ENCODE assay signal across 26 cellular contexts in the genomic region with DNA sequence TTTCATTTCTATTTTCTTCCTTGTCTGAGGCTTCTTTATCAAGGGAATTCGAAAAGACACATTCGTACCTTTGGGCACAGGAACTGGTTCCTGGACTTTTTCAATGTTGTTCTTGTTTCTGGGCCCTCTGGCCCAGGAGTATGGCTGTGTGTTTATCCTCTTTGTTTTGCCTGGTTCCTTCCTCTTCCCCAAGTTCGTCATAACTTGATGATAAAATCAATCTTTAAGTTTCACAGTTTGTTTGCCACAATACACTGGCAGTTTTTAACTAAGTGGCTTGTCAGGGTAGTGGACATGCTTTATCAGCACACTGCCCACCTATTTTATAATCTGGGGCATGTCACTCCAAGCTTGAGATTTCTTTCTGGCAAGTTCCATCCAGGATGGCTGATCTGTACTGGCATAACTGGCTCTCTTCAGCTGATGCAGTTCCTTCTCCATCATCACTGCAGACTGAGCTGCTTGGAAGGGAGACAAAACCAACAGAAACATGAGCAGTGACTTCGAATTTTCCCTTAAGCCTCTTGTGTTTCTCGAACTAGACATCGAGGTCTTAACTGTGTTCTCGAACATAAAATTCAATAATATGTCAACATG.
DNase-seq lines count a peak whose midpoint lies in the region; ATAC-seq and TF ChIP-seq lines count a peak whose summit lies in the region.
"Had no signal": no experiment of that assay in that cellular context is flagged by ENCODE, and none has a peak within 500 bp of the region (broad histone marks: within the 10 kb centered on the region; RNA-seq: fewer than 3 reads in every experiment).

No MANE protein-coding gene starts in this region.

- DNase-seq in SIG-M5 treated with dmso at 0.1 percent for 504 hours (lab: John Stamatoyannopoulos, UW; ENCODE audit: unreplicated experiment) (peak; percentile 37), SIG-M5 (lab: John Stamatoyannopoulos, UW) (no peak), dermis blood vessel endothelial cell (peak; percentile 47), nephron progenitor cell (no peak), upper lobe of left lung (no peak), NOMO-1 (lab: John Stamatoyannopoulos, UW; ENCODE audit: unreplicated experiment in 2 of 2) (no peak), SW 1271 (lab: John Stamatoyannopoulos, UW) (no peak)
- DNase-seq in stimulated activated CD4-positive, alpha-beta T cell treated with anti-CD3 and anti-CD28 coated beads, Interleukin-4, amount 100 ng/mL, for 4 hours, result no peak
- DNase-seq: activated CD8-positive, alpha-beta T cell treated with anti-CD3 and anti-CD28 coated beads, Interleukin-2, amount 10 ng/mL, durations not matched to agents 7 days and 5 days; activated T-cell treated with anti-CD3 and anti-CD28 coated beads, Interleukin-2, amount 50 U/mL, for 4 hours; BE2C; brain microvascular endothelial cell; NCI-H1436 treated with DMSO at 0.1 percent for 48 hours; NCI-H2171; NCI-H526 treated with DMSO at 0.1 percent for 48 hours; nucleus accumbens; OCI-M1; stimulated activated CD4-positive, alpha-beta T cell treated with anti-CD3 and anti-CD28 coated beads, Interleukin-15, amount 100 ng/mL, for 24 hours; transverse colon had no signal

- peaks cover 26% of the 10 kb centered on the region for H3K27me3 Mint-ChIP-seq in nephron progenitor cell (ENCODE audit: low read depth, poor library complexity)

- peak overlapping the region; percentile 43 for H3K27ac Mint-ChIP-seq in nephron progenitor cell
- H3K27ac Mint-ChIP-seq: activated CD8-positive, alpha-beta T cell treated with anti-CD3 and anti-CD28 coated beads, Interleukin-2, amount 10 ng/mL, durations not matched to agents 7 days and 5 days; activated naive CD4-positive, alpha-beta T cell treated with anti-CD3 and anti-CD28 coated beads, Interleukin-2, amount 50 U/mL, for 72 hours; dendritic cell treated with granulocyte-macrophage colony-stimulating factor and Interleukin-4, amounts not matched to agents 40 ng/mL and 50 ng/mL, for 4 days; stimulated activated effector memory CD8-positive, alpha-beta T cell treated with anti-CD3 and anti-CD28 coated beads, Interleukin-12 subunit alpha, Interleukin-12 subunit beta, amount 100 ng/mL, for 72 hours had no signal

- TF ChIP-seq POLR2A in upper lobe of left lung (IDR thresholded peaks at IDR 0.05), result no peak

- peaks cover 16 to 31% (median 27%) of the 10 kb centered on the region in 4 donors for H3K4me1 ChIP-seq in upper lobe of left lung
- H3K4me1 ChIP-seq: BE2C, gastroesophageal sphincter, transverse colon had no signal

- peaks cover 0 to 20% (median 7%) of the 10 kb centered on the region in 4 donors for H3K36me3 ChIP-seq in upper lobe of left lung
- H3K36me3 ChIP-seq: BE2C, brain microvascular endothelial cell, transverse colon had no signal

- TF ChIP-seq EP300 in upper lobe of left lung (IDR thresholded peaks at IDR 0.05), result peak in 1 of 4 donors; percentile 15

- no peak overlapping the region for H3K4me3 ChIP-seq in upper lobe of left lung
- H3K4me3 ChIP-seq: gastroesophageal sphincter, right atrium auricular region, transverse colon had no signal

- no peaks in the 10 kb centered on the region for H3K36me3 Mint-ChIP-seq in nephron progenitor cell (ENCODE audit: low read depth)
- H3K36me3 Mint-ChIP-seq: activated naive CD4-positive, alpha-beta T cell treated with anti-CD3 and anti-CD28 coated beads, Interleukin-2, amount 50 U/mL, for 72 hours; stimulated activated effector memory CD8-positive, alpha-beta T cell treated with anti-CD3 and anti-CD28 coated beads, Interleukin-12 subunit alpha, Interleukin-12 subunit beta, amount 100 ng/mL, for 72 hours had no signal

- TF ChIP-seq CTCF in nephron progenitor cell (IDR thresholded peaks at IDR 0.05) (no peak), upper lobe of left lung (IDR thresholded peaks at IDR 0.05) (no peak)

- H3K4me3 Mint-ChIP-seq in nephron progenitor cell, result no peak overlapping the region
- H3K4me3 Mint-ChIP-seq: activated CD8-positive, alpha-beta T cell treated with anti-CD3 and anti-CD28 coated beads, Interleukin-2, amount 10 ng/mL, durations not matched to agents 7 days and 5 days; activated T-cell treated with anti-CD3 and anti-CD28 coated beads, Interleukin-2, amount 50 U/mL, for 4 hours; dendritic cell treated with granulocyte-macrophage colony-stimulating factor and Interleukin-4, amounts not matched to agents 40 ng/mL and 50 ng/mL, for 4 days; stimulated activated effector memory CD8-positive, alpha-beta T cell treated with anti-CD3 and anti-CD28 coated beads, Interleukin-12 subunit alpha, Interleukin-12 subunit beta, amount 100 ng/mL, for 72 hours had no signal

- no peaks in the 10 kb centered on the region for H3K9me3 ChIP-seq in upper lobe of left lung
- H3K9me3 ChIP-seq: BE2C, gastroesophageal sphincter, right atrium auricular region, transverse colon had no signal

- no peaks in the 10 kb centered on the region for H3K27me3 ChIP-seq in upper lobe of left lung
- H3K27me3 ChIP-seq: BE2C, brain microvascular endothelial cell, gastroesophageal sphincter, right atrium auricular region, transverse colon had no signal

- H3K27ac ChIP-seq in upper lobe of left lung, result peak overlapping the region; percentile 7 to 85 (median 32)
- H3K27ac ChIP-seq: 22Rv1, brain microvascular endothelial cell, gastroesophageal sphincter, right atrium auricular region, transverse colon had no signal

- H3K4me1 Mint-ChIP-seq in nephron progenitor cell, result peaks cover 10% of the 10 kb centered on the region

- ATAC-seq in upper lobe of left lung (ENCODE audit: low FRiP score in 2 of 2), result no peak
- ATAC-seq: activated CD4-positive, CD25-positive, alpha-beta regulatory T cell treated with anti-CD3 and anti-CD28 coated beads, Interleukin-2, amount 50 U/mL, for 24 hours; activated CD8-positive, alpha-beta T cell treated with anti-CD3 and anti-CD28 coated beads, Interleukin-2, amount 10 ng/mL, durations not matched to agents 7 days and 5 days; activated naive CD4-positive, alpha-beta T cell treated with anti-CD3 and anti-CD28 coated beads, Interleukin-2, amount 50 U/mL, for 72 hours; activated T-cell treated with anti-CD3 and anti-CD28 coated beads, Interleukin-2, amount 50 U/mL, for 4 hours; gastroesophageal sphincter; stimulated activated effector memory CD8-positive, alpha-beta T cell treated with anti-CD3 and anti-CD28 coated beads, Interleukin-12 subunit alpha, Interleukin-12 subunit beta, amount 100 ng/mL, for 72 hours had no signal

- WGBS in upper lobe of left lung, 2 donors, result 54 to 55% methylated on average over 7 of the region's 7 CpGs

- no peaks in the 10 kb centered on the region for H3K9me3 Mint-ChIP-seq in nephron progenitor cell
- H3K9me3 Mint-ChIP-seq: activated naive CD4-positive, alpha-beta T cell treated with anti-CD3 and anti-CD28 coated beads, Interleukin-2, amount 50 U/mL, for 72 hours; activated T-cell treated with anti-CD3 and anti-CD28 coated beads, Interleukin-2, amount 50 U/mL, for 4 hours; dendritic cell treated with granulocyte-macrophage colony-stimulating factor and Interleukin-4, amounts not matched to agents 40 ng/mL and 50 ng/mL, for 4 days; stimulated activated effector memory CD8-positive, alpha-beta T cell treated with anti-CD3 and anti-CD28 coated beads, Interleukin-12 subunit alpha, Interleukin-12 subunit beta, amount 100 ng/mL, for 72 hours had no signal

Comparison
In these comparisons a context has a peak if more than half of its experiments do, and no peak if none do; other contexts are left out.
1. DNase-seq: peak in SIG-M5 treated with dmso at 0.1 percent for 504 hours (single experiment) and dermis blood vessel endothelial cell (single experiment); none in SIG-M5 (single experiment), nephron progenitor cell (single experiment), upper lobe of left lung (0 of 2), NOMO-1 (0 of 2), SW 1271 (0 of 2) and stimulated activated CD4-positive, alpha-beta T cell treated with anti-CD3 and anti-CD28 coated beads, Interleukin-4, amount 100 ng/mL, for 4 hours (0 of 2).